In the genomic region with DNA sequence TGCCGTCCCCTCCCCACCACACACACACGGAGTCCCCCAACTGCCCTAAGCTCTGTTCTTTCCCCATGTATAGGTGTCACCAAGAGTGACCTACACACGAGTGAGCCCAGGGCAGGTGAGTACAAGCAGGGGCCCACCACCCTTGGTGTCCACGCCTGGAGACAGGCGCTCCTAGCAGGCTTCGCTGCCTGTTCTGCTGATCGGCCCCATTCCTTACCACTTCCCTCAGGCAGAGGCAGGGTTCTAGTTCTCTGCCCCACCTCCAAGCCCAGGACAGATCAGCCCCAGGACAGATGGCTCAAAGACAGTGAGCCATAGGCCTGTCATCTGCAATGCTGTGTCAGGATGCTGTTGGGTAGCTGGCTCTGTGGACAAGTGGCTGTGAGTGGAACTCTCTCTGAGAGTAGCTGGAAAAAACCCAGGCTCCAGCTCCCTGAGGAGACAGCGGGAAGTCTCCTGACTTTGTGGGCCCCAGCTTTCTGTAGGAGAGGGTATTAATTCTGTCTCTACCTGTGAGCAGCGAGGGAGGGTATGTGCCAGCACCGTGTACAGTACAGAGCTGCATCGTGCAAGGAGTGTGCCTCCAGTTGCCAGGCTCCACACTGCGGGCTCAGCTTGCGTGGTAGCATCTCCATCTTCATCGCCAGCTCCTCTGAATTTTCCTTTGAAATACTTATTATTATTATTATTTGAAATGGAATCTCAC, we compare ENCODE assay signal across 8 cellular contexts. TPM values are rescaled to one million over a fixed set of nuclear protein-coding genes. Genes with fewer than 3 reads are reported as not detected.
DNase-seq lines count a peak whose midpoint lies in the region; ATAC-seq and TF ChIP-seq lines count a peak whose summit lies in the region.

No MANE protein-coding gene starts in this region.

- peak overlapping the region; percentile 97 for H3K4me3 Mint-ChIP-seq in Caco-2 (ENCODE audit: unreplicated experiment)
- H3K4me3 Mint-ChIP-seq in natural killer cell treated with Interleukin-12 subunit alpha and Interleukin-12 subunit beta and Interleukin-15 and Interleukin-18, amount 100 ng/mL, for 72 hours = peak overlapping the region; percentile 99

- H3K4me1 Mint-ChIP-seq in Caco-2 (ENCODE audit: low read depth, unreplicated experiment) = peaks cover 6% of the 10 kb centered on the region
- H3K4me1 Mint-ChIP-seq in natural killer cell treated with Interleukin-12 subunit alpha and Interleukin-12 subunit beta and Interleukin-15 and Interleukin-18, amount 100 ng/mL, for 72 hours (ENCODE audit: low read depth in 2 of 2) = peaks cover 23 to 24% of the 10 kb centered on the region in 2 donors

- peaks cover 31% of the 10 kb centered on the region for H3K36me3 Mint-ChIP-seq in Caco-2 (ENCODE audit: insufficient read depth, unreplicated experiment)
- no peaks in the 10 kb centered on the region for H3K36me3 Mint-ChIP-seq in natural killer cell treated with Interleukin-12 subunit alpha and Interleukin-12 subunit beta and Interleukin-15 and Interleukin-18, amount 100 ng/mL, for 72 hours

- H3K27me3 ChIP-seq in Caco-2 (replicated peaks; ENCODE audit: control insufficient read depth, insufficient read depth, low read length) (no peaks in the 10 kb centered on the region), duodenal mucosa (ENCODE audit: control insufficient read depth in 1 of 2, insufficient read depth in 2 of 2, low read length in 2 of 2) (no peaks in the 10 kb centered on the region)

- H3K4me1 ChIP-seq in Caco-2 (peaks cover 8% of the 10 kb centered on the region), duodenal mucosa (ENCODE audit: control insufficient read depth in 1 of 2, insufficient read depth in 2 of 2, low read length in 2 of 2) (peaks cover 23 to 62% of the 10 kb centered on the region in 2 donors)

- no peaks in the 10 kb centered on the region for H3K36me3 ChIP-seq in Caco-2 (ENCODE audit: control insufficient read depth, insufficient read depth, low read length)
- peaks cover 6 to 17% of the 10 kb centered on the region in 2 donors for H3K36me3 ChIP-seq in duodenal mucosa (ENCODE audit: control insufficient read depth in 1 of 2, insufficient read depth in 2 of 2, low read length in 2 of 2)

- POLR2A ChIA-PET in Caco-2 (lab: Charles Lee) = no interaction called here

- CTCF ChIA-PET in Caco-2 (lab: Charles Lee) = interaction anchor here (0.5 to 0.9 kb wide), 2 partner anchors 47 to 197 kb away, joined by 3 read pairs; no protein-coding TSS in a partner anchor

- H3K27ac Mint-ChIP-seq in Caco-2 (ENCODE audit: unreplicated experiment) = no peak overlapping the region
- peak overlapping the region; percentile 75 to 92 for H3K27ac Mint-ChIP-seq in natural killer cell treated with Interleukin-12 subunit alpha and Interleukin-12 subunit beta and Interleukin-15 and Interleukin-18, amount 100 ng/mL, for 72 hours

- DNase-seq in Caco-2 (peak in 1 of 2 experiments; percentile 46), NCI-H524 treated with DMSO at 0.1 percent for 48 hours (lab: John Stamatoyannopoulos, UW) (peak; percentile 48), HT-29 (ENCODE audit: low spot score) (no peak)
- DNase-seq in natural killer cell treated with Interleukin-12 subunit alpha and Interleukin-12 subunit beta and Interleukin-15 and Interleukin-18, amount 100 ng/mL, for 72 hours (ENCODE audit: low spot score) = peak; percentile 58

- TF ChIP-seq CTCF in Caco-2 (IDR thresholded peaks at IDR 0.05; ENCODE audit: insufficient read depth in 1 of 2, low read depth in 1 of 2, low read length in 1 of 2, severe bottlenecking in 1 of 2, unreplicated experiment in 1 of 2) = no peak

- H3K9ac ChIP-seq in duodenal mucosa (ENCODE audit: low read depth in 1 of 2, low read length in 2 of 2) = peak overlapping the region; percentile 80 to 84

- H3K9me3 ChIP-seq in Caco-2 (no peaks in the 10 kb centered on the region), duodenal mucosa (ENCODE audit: control insufficient read depth in 1 of 2, low read length in 2 of 2) (no peaks in the 10 kb centered on the region)

- intact Hi-C loops in Caco-2 (cut with micrococcal nuclease; ENCODE audit: unreplicated experiment) = no loop called here

- no peak overlapping the region for H3K27ac ChIP-seq in duodenal mucosa (ENCODE audit: low read depth, low read length)

- no peaks in the 10 kb centered on the region for H3K27me3 Mint-ChIP-seq in Caco-2 (ENCODE audit: insufficient read depth, unreplicated experiment)
- H3K27me3 Mint-ChIP-seq in natural killer cell treated with Interleukin-12 subunit alpha and Interleukin-12 subunit beta and Interleukin-15 and Interleukin-18, amount 100 ng/mL, for 72 hours = no peaks in the 10 kb centered on the region

- no peaks in the 10 kb centered on the region for H3K9me3 Mint-ChIP-seq in Caco-2 (ENCODE audit: unreplicated experiment)
- H3K9me3 Mint-ChIP-seq in natural killer cell treated with Interleukin-12 subunit alpha and Interleukin-12 subunit beta and Interleukin-15 and Interleukin-18, amount 100 ng/mL, for 72 hours = no peaks in the 10 kb centered on the region

- H3K4me3 ChIP-seq in Caco-2 (ENCODE audit: low read depth, low read length) (peak overlapping the region; percentile 87), duodenal mucosa (ENCODE audit: low read depth in 1 of 2, low read length in 2 of 2) (peak overlapping the region; percentile 85 to 89)

- BruUV-seq in Caco-2 (replicated peaks; lab: Mats Ljungman, UMichigan) = TSS peak; percentile 31

- ATAC-seq in natural killer cell treated with Interleukin-12 subunit alpha and Interleukin-12 subunit beta and Interleukin-15 and Interleukin-18, amount 100 ng/mL, for 72 hours = no peak
- ATAC-seq in HG03280 (IDR thresholded peaks at IDR 0.05; ENCODE audit: unreplicated experiment) (no peak), GM21786 (IDR thresholded peaks at IDR 0.05; ENCODE audit: unreplicated experiment) (no peak), GM19397 (IDR thresholded peaks at IDR 0.05; ENCODE audit: unreplicated experiment) (no peak)

RNA-seq across cellular contexts. Expression of gene TP53I13, which starts 0.9 kb away (rescaled TPM):
- 43.9 and 49.2 TPM in 2 replicates for total RNA-seq in Caco-2 (2022)
- total RNA-seq in natural killer cell treated with Interleukin-12 subunit alpha and Interleukin-12 subunit beta and Interleukin-15 and Interleukin-18, amount 100 ng/mL, for 72 hours = 10 to 100 TPM; 61.6 to 95.5 TPM
- total RNA-seq in HT-29 (2014; rRNA removed; shearing (Covaris generic)) = 118 and 141 TPM in 2 replicates

RNA-seq across cellular contexts. Expression of gene ABHD15, which starts 2.6 kb away (rescaled TPM):
- total RNA-seq in Caco-2 (2022) = 9.6 and 10.5 TPM in 2 replicates
- 10 to 100 TPM; 12.6 to 20.3 TPM for total RNA-seq in natural killer cell treated with Interleukin-12 subunit alpha and Interleukin-12 subunit beta and Interleukin-15 and Interleukin-18, amount 100 ng/mL, for 72 hours
- total RNA-seq in HT-29 (2014; rRNA removed; shearing (Covaris generic)) = 20.6 and 25.5 TPM in 2 replicates

RNA-seq across cellular contexts. Expression of gene GIT1, which starts 20.1 kb away (rescaled TPM):
- total RNA-seq in Caco-2 (2022) = 46.5 and 47.0 TPM in 2 replicates
- total RNA-seq in natural killer cell treated with Interleukin-12 subunit alpha and Interleukin-12 subunit beta and Interleukin-15 and Interleukin-18, amount 100 ng/mL, for 72 hours = 100 to 1,000 TPM in 1 of 2 donors, 10 to 100 TPM in 1; 40.8 to 111 TPM
- total RNA-seq in HT-29 (2014; rRNA removed; shearing (Covaris generic)) = 52.2 and 56.3 TPM in 2 replicates

RNA-seq across cellular contexts. Expression of gene ANKRD13B, which starts 23.5 kb away (rescaled TPM):
- 7.7 and 10.4 TPM in 2 replicates for total RNA-seq in Caco-2 (2022)
- total RNA-seq in natural killer cell treated with Interleukin-12 subunit alpha and Interleukin-12 subunit beta and Interleukin-15 and Interleukin-18, amount 100 ng/mL, for 72 hours = 10 to 100 TPM in 1 of 2 donors, 1 to 10 TPM in 1; 4.4 to 32.5 TPM
- total RNA-seq in HT-29 (2014; rRNA removed; shearing (Covaris generic)) = 26.6 and 28.0 TPM in 2 replicates

RNA-seq across cellular contexts. Expression of gene CORO6, which starts 53.3 kb away (rescaled TPM):
- total RNA-seq in Caco-2 (2022) = 2.8 and 2.9 TPM in 2 replicates
- 10 to 100 TPM in 1 of 2 donors, 1 to 10 TPM in 1; 2.1 to 10.2 TPM for total RNA-seq in natural killer cell treated with Interleukin-12 subunit alpha and Interleukin-12 subunit beta and Interleukin-15 and Interleukin-18, amount 100 ng/mL, for 72 hours
- 0.25 and 0.26 TPM in 2 replicates for total RNA-seq in HT-29 (2014; rRNA removed; shearing (Covaris generic))
